In genomic region chr14:93230539-93230938, GRCh38 we compare ENCODE assay signal across 13 cellular contexts. TPM values are rescaled to one million over a fixed set of nuclear protein-coding genes. Genes with fewer than 3 reads are reported as not detected.
DNase-seq lines count a peak whose midpoint lies in the region; ATAC-seq and TF ChIP-seq lines count a peak whose summit lies in the region.
"Had no signal": no experiment of that assay in that cellular context is flagged by ENCODE, and none has a peak within 500 bp of the region (broad histone marks: within the 10 kb centered on the region; RNA-seq: fewer than 3 reads in every experiment).

No MANE protein-coding gene starts in this region.

- no peaks in the 10 kb centered on the region for H3K79me2 ChIP-seq in GM23248 (ENCODE audit: insufficient read depth)

- H3K9ac ChIP-seq in GM23248 = no peak overlapping the region
- H3K9ac ChIP-seq in skeletal muscle tissue (ENCODE audit: low read depth in 1 of 3, low read length in 3 of 3) = no peak overlapping the region

- H3K4me3 ChIP-seq in GM23248 = no peak overlapping the region
- H3K4me3 ChIP-seq in skeletal muscle tissue (ENCODE audit: low read length in 3 of 3) = peak overlapping the region in 2 of 3 donors; percentile 51 to 77
- peak overlapping the region in 1 of 4 donors; percentile 55 for H3K4me3 ChIP-seq in esophagus muscularis mucosa

- no peak for ATAC-seq in central memory CD8-positive, alpha-beta T cell (replicated peaks; ENCODE audit: extremely low read depth, poor library complexity, severe bottlenecking)
- ATAC-seq in HG02885 (IDR thresholded peaks at IDR 0.05; ENCODE audit: poor library complexity, unreplicated experiment) = no peak
- ATAC-seq: activated CD4-positive, CD25-positive, alpha-beta regulatory T cell treated with anti-CD3 and anti-CD28 coated beads, Interleukin-2, amount 50 U/mL, for 24 hours had no signal

- TF ChIP-seq CTCF in esophagus muscularis mucosa (IDR thresholded peaks at IDR 0.05) = no peak

- no peak overlapping the region for H3K27ac ChIP-seq in GM23248
- H3K27ac ChIP-seq in skeletal muscle tissue (ENCODE audit: low read depth, low read length) = no peak overlapping the region
- H3K27ac ChIP-seq in esophagus muscularis mucosa (replicated peaks in 1 of 4) = no peak overlapping the region
- H3K27ac ChIP-seq: upper lobe of left lung had no signal

- H3K4me1 ChIP-seq in GM23248 (ENCODE audit: insufficient read depth) (peaks cover 10% of the 10 kb centered on the region), skeletal muscle tissue (ENCODE audit: control insufficient read depth in 3 of 3, insufficient read depth in 3 of 3, low read length in 3 of 3) (peaks cover 7 to 10% (median 10%) of the 10 kb centered on the region in 3 donors), esophagus muscularis mucosa (peaks cover 3 to 18% (median 16%) of the 10 kb centered on the region in 4 donors)

- H3K27ac Mint-ChIP-seq in activated T-cell treated with anti-CD3 and anti-CD28 coated beads, Interleukin-2, amount 50 U/mL, for 24 hours = no peak overlapping the region
- peak overlapping the region; percentile 3 for H3K27ac Mint-ChIP-seq in central memory CD8-positive, alpha-beta T cell (ENCODE audit: low read depth)

- H3K4me1 Mint-ChIP-seq in activated T-cell treated with anti-CD3 and anti-CD28 coated beads, Interleukin-2, amount 50 U/mL, for 24 hours (ENCODE audit: low read depth) = peaks cover 16% of the 10 kb centered on the region
- peaks cover 22% of the 10 kb centered on the region for H3K4me1 Mint-ChIP-seq in central memory CD8-positive, alpha-beta T cell

- no peaks in the 10 kb centered on the region for H3K9me2 ChIP-seq in GM23248 (ENCODE audit: insufficient read depth)

- no peaks in the 10 kb centered on the region for H3K9me3 Mint-ChIP-seq in activated T-cell treated with anti-CD3 and anti-CD28 coated beads, Interleukin-2, amount 50 U/mL, for 24 hours
- no peaks in the 10 kb centered on the region for H3K9me3 Mint-ChIP-seq in central memory CD8-positive, alpha-beta T cell

- no peaks in the 10 kb centered on the region; the same call in 1 of the 2 replicates for H3K36me3 ChIP-seq in GM23248 (ENCODE audit: low read depth)
- peaks cover 21 to 32% (median 25%) of the 10 kb centered on the region in 3 donors for H3K36me3 ChIP-seq in skeletal muscle tissue (ENCODE audit: control insufficient read depth in 3 of 3, insufficient read depth in 3 of 3, low read length in 3 of 3)
- H3K36me3 ChIP-seq in esophagus muscularis mucosa = peaks cover 16 to 42% (median 34%) of the 10 kb centered on the region in 4 donors

- no peak for TF ChIP-seq EP300 in esophagus muscularis mucosa (IDR thresholded peaks at IDR 0.05)

- whole genome bisulfite sequencing in GM23248 (ENCODE audit: low coverage in 1 of 2, low lambda C conversion rate in 2 of 2, missing lambda C conversion rate in 2 of 2), 2 experiments = 91 to 93% methylated on average over 12 to 16 of the region's 16 CpGs
- WGBS in esophagus muscularis mucosa = 94% methylated on average over 16 of the region's 16 CpGs

- H3K27me3 Mint-ChIP-seq in activated T-cell treated with anti-CD3 and anti-CD28 coated beads, Interleukin-2, amount 50 U/mL, for 24 hours = peaks cover 12% of the 10 kb centered on the region
- H3K27me3 Mint-ChIP-seq in central memory CD8-positive, alpha-beta T cell = peaks cover 17% of the 10 kb centered on the region

- H3K36me3 Mint-ChIP-seq in activated T-cell treated with anti-CD3 and anti-CD28 coated beads, Interleukin-2, amount 50 U/mL, for 24 hours (ENCODE audit: low read depth) = peaks cover 38% of the 10 kb centered on the region
- peaks cover 19% of the 10 kb centered on the region for H3K36me3 Mint-ChIP-seq in central memory CD8-positive, alpha-beta T cell (ENCODE audit: insufficient read depth)

- H2AFZ ChIP-seq in GM23248 = peak overlapping the region; percentile 93

- H3K9me3 ChIP-seq in GM23248 (ENCODE audit: low read depth) (no peaks in the 10 kb centered on the region), skeletal muscle tissue (ENCODE audit: control insufficient read depth in 3 of 3, low read length in 3 of 3) (no peaks in the 10 kb centered on the region), esophagus muscularis mucosa (no peaks in the 10 kb centered on the region)
- H3K9me3 ChIP-seq: upper lobe of left lung had no signal

- in situ Hi-C loops in GM23248 (cut with MboI) = loop anchor here (25.0 kb wide), 1 partner anchor 307 kb away; no protein-coding TSS in a partner anchor

- H3K4me3 Mint-ChIP-seq in activated T-cell treated with anti-CD3 and anti-CD28 coated beads, Interleukin-2, amount 50 U/mL, for 24 hours = peak overlapping the region; percentile 71
- H3K4me3 Mint-ChIP-seq in central memory CD8-positive, alpha-beta T cell = peak overlapping the region; percentile 54

- H3K27me3 ChIP-seq in GM23248 (replicated peaks; ENCODE audit: insufficient read depth) (no peaks in the 10 kb centered on the region), skeletal muscle tissue (ENCODE audit: control insufficient read depth in 3 of 3, insufficient read depth in 3 of 3, low read length in 3 of 3) (peaks cover 0 to 8% (median 7%) of the 10 kb centered on the region in 3 donors), esophagus muscularis mucosa (no peaks in the 10 kb centered on the region)
- H3K27me3 ChIP-seq: upper lobe of left lung had no signal

- no peak for DNase-seq in activated T-cell treated with anti-CD3 and anti-CD28 coated beads, Interleukin-2, amount 50 U/mL, for 24 hours
- no peak for DNase-seq in activated T-cell treated with anti-CD3 and anti-CD28 coated beads, Interleukin-2, amount 50 U/mL, for 1 hour
- DNase-seq in GM23248 (no peak), esophagus muscularis mucosa (ENCODE audit: extremely low spot score) (no peak)
- no peak for DNase-seq in central memory CD8-positive, alpha-beta T cell (ENCODE audit: low spot score in 2 of 2)
- DNase-seq in stimulated activated naive CD4-positive, alpha-beta T cell treated with Interleukin-2 at 50 U/mL for 16 hours (lab: John Stamatoyannopoulos, UW) = no peak
- DNase-seq: mesenchymal stem cell, MV-4-11, NCI-H2029 treated with DMSO at 0.1 percent for 48 hours, upper lobe of left lung had no signal

- H3K4me2 ChIP-seq in GM23248 (ENCODE audit: unreplicated experiment) = no peak overlapping the region

- TF ChIP-seq POLR2A in esophagus muscularis mucosa (IDR thresholded peaks at IDR 0.05; ENCODE audit: low read depth) = no peak

- no peaks in the 10 kb centered on the region for H4K20me1 ChIP-seq in GM23248 (ENCODE audit: insufficient read depth)

- intact Hi-C loops in esophagus muscularis mucosa (cut with DNase I) = no loop called here

- H3F3A ChIP-seq in GM23248 (ENCODE audit: insufficient read depth) = peaks cover 16% of the 10 kb centered on the region; the same call in 1 of the 2 replicates

RNA-seq across cellular contexts. Expression of gene UBR7, which starts 23.5 kb away (rescaled TPM):
- 28.7 and 42.9 TPM in 2 replicates for total RNA-seq in GM23248 (2014; rRNA removed; shearing (Covaris generic))
- polyA plus RNA-seq in GM23248 (2016; fragmentation: Nextera tagmentation; extraction: Ambion mirVana) = 23.8 and 24.0 TPM in 2 replicates
- 26.1 TPM for total RNA-seq in skeletal muscle tissue
- total RNA-seq in esophagus muscularis mucosa = 10 to 100 TPM; 26.2 to 33.6 (median 29.9) TPM

RNA-seq across cellular contexts. Expression of gene GON7, which starts 23.7 kb away (rescaled TPM):
- total RNA-seq in GM23248 (2014; rRNA removed; shearing (Covaris generic)) = 13.2 and 16.5 TPM in 2 replicates
- 18.3 and 19.0 TPM in 2 replicates for polyA plus RNA-seq in GM23248 (2016; fragmentation: Nextera tagmentation; extraction: Ambion mirVana)
- total RNA-seq in skeletal muscle tissue (1.6 TPM), esophagus muscularis mucosa (10 to 100 TPM in 3 of 4 donors, 1 to 10 TPM in 1; 6.1 to 14.5 (median 11.6) TPM)

RNA-seq across cellular contexts. Expression of gene LYSET, which starts 45.4 kb away (rescaled TPM):
- 6.2 and 7.7 TPM in 2 replicates for total RNA-seq in GM23248 (2014; rRNA removed; shearing (Covaris generic))
- 18.5 and 18.7 TPM in 2 replicates for polyA plus RNA-seq in GM23248 (2016; fragmentation: Nextera tagmentation; extraction: Ambion mirVana)
- total RNA-seq in skeletal muscle tissue = 7.3 TPM
- 10 to 100 TPM in 3 of 4 donors, 1 to 10 TPM in 1; 6.8 to 15.6 (median 11.6) TPM for total RNA-seq in esophagus muscularis mucosa

RNA-seq across cellular contexts. Expression of gene MOAP1, which starts 45.8 kb away (rescaled TPM):
- 17.5 and 18.3 TPM in 2 replicates for total RNA-seq in GM23248 (2014; rRNA removed; shearing (Covaris generic))
- 9.8 and 11.8 TPM in 2 replicates for polyA plus RNA-seq in GM23248 (2016; fragmentation: Nextera tagmentation; extraction: Ambion mirVana)
- total RNA-seq in skeletal muscle tissue (20.4 TPM), esophagus muscularis mucosa (10 to 100 TPM; 54.3 to 90.9 (median 61.7) TPM)
